ENCODE assay signal across 7 cellular contexts in the genomic region with DNA sequence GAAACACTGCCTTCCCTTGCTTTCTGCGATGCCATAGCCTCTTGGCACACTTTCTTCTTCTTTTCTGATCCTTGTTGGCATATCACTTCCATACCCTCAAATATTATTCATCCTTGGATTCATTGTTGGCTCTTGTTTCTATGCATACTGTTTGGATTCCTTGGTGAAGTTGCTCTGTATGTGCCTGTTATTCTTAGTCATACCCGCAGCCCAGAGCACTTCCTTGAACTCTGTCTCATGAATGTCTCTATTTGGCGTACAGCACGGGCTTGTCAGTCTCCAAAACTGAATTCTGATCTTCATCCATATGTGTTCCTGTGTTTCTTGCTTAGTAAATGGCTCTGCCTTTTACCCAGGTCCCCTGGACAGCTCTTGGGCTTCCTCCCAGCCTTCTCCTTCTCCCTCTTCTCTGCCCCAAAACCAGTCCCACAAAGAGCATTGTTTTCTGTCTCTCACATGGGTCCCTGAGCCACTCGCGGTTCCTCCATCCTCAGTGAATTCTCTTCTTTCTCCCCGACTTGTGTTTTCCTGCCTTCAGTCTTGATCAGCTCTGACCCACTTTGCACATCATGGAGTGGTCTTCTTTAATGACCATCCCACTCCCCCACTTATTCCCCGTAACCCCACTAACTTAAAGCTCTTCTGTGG. TPM values are rescaled to one million over a fixed set of nuclear protein-coding genes. Genes with fewer than 3 reads are reported as not detected.
DNase-seq lines count a peak whose midpoint lies in the region; TF ChIP-seq lines count a peak whose summit lies in the region.
"Not testable (repeated sequence)": the region's sequence is repeated elsewhere in the genome, so short reads cannot be mapped to it uniquely, and the experiment has no call there.

No MANE protein-coding gene starts in this region.

- H3K79me2 ChIP-seq in DOHH2 (ENCODE audit: control insufficient read depth, low read length); trophoblast cell (ENCODE audit: control insufficient read depth, insufficient read depth, low read length, poor library complexity): not testable (repeated sequence)

- H3K18ac ChIP-seq in trophoblast cell (ENCODE audit: low read length): not testable (repeated sequence)

- H4K91ac ChIP-seq in trophoblast cell (ENCODE audit: low read depth, low read length): not testable (repeated sequence)

- not testable (repeated sequence) for H3K79me1 ChIP-seq in trophoblast cell (ENCODE audit: low read length)

- H3K23ac ChIP-seq in trophoblast cell (ENCODE audit: low read length): not testable (repeated sequence)

- H3K9ac ChIP-seq in trophoblast cell (ENCODE audit: low read length): not testable (repeated sequence)

- not testable (repeated sequence) for H3K9me2 ChIP-seq in DOHH2 (replicated peaks; ENCODE audit: control insufficient read depth, low read length)

- H3K4me3 ChIP-seq in DOHH2 (ENCODE audit: low read length); astrocyte of the spinal cord (ENCODE audit: low read depth, low read length); esophagus (ENCODE audit: low read depth in 1 of 2, low read length in 2 of 2); trophoblast cell (ENCODE audit: low read depth, low read length): not testable (repeated sequence)
- H3K4me3 ChIP-seq in MG63: peak overlapping the region; percentile 17

- H2BK12ac ChIP-seq in trophoblast cell (ENCODE audit: low read length): not testable (repeated sequence)

- not testable (repeated sequence) for H3F3A ChIP-seq in DOHH2 (ENCODE audit: control insufficient read depth, insufficient read depth)

- not testable (repeated sequence) for H2BK5ac ChIP-seq in trophoblast cell (ENCODE audit: low read depth, low read length, poor library complexity)

- H3K4me2 ChIP-seq in DOHH2 (ENCODE audit: low read length): 0 out of 2 replicates have a peak overlapping the region, but pooled peaks have one; percentile 0
- not testable (repeated sequence) for H3K4me2 ChIP-seq in trophoblast cell (ENCODE audit: low read length)

- peak; percentile 88 for DNase-seq in MG63
- DNase-seq in RPMI7951 (ENCODE audit: low read depth): peak; percentile 64
- peak; percentile 41 for DNase-seq in astrocyte of the spinal cord (ENCODE audit: low read depth, low spot score)
- peak; percentile 62 for DNase-seq in iris pigment epithelial cell (ENCODE audit: low read depth)
- DNase-seq in trophoblast cell: peak; percentile 9 to 51

- not testable (repeated sequence) for H4K8ac ChIP-seq in trophoblast cell (ENCODE audit: low read depth, low read length)

- H4K20me1 ChIP-seq in DOHH2 (ENCODE audit: control insufficient read depth, insufficient read depth, low read depth, low read length): not testable (repeated sequence)

- H3K27ac ChIP-seq in DOHH2 (ENCODE audit: low read depth, low read length); trophoblast cell (ENCODE audit: low read depth, low read length): not testable (repeated sequence)
- peak overlapping the region; percentile 89 to 94 for H3K27ac ChIP-seq in esophagus (ENCODE audit: low read depth in 2 of 2, low read length in 1 of 2)

- not testable (repeated sequence) for H2AK5ac ChIP-seq in trophoblast cell (ENCODE audit: low read length)

- H2BK120ac ChIP-seq in trophoblast cell (ENCODE audit: insufficient read depth, low read length, poor library complexity): not testable (repeated sequence)

- not testable (repeated sequence) for H3K36me3 ChIP-seq in DOHH2 (ENCODE audit: control insufficient read depth, low read length); MG63; esophagus (ENCODE audit: control insufficient read depth in 2 of 2, insufficient read depth in 2 of 2, low read length in 1 of 2); trophoblast cell (ENCODE audit: control insufficient read depth in 1 of 2, insufficient read depth in 2 of 2, low read length in 2 of 2)

- 49 to 60% methylated on average over 8 of the region's 8 CpGs for WGBS in esophagus, 2 donors
- no CpG with 5 or more reads among the region's 8 CpGs for WGBS in trophoblast cell (ENCODE audit: extremely low coverage, insufficient coverage, insufficient read length)

- H2AFZ ChIP-seq in trophoblast cell (ENCODE audit: insufficient read depth, low read length, poor library complexity): not testable (repeated sequence)

- not testable (repeated sequence) for H4K12ac ChIP-seq in trophoblast cell (ENCODE audit: low read depth, low read length)

- not testable (repeated sequence) for H3K27me3 ChIP-seq in DOHH2 (ENCODE audit: control insufficient read depth, low read length); MG63; esophagus (ENCODE audit: control insufficient read depth in 1 of 2, insufficient read depth in 2 of 2, low read length in 2 of 2); trophoblast cell (ENCODE audit: insufficient read depth, low read length)

- H3K4me1 ChIP-seq in DOHH2 (ENCODE audit: control insufficient read depth, low read length): peaks cover 61% of the 10 kb centered on the region
- not testable (repeated sequence) for H3K4me1 ChIP-seq in esophagus (ENCODE audit: control insufficient read depth in 2 of 2, insufficient read depth in 2 of 2, low read length in 1 of 2); trophoblast cell (ENCODE audit: control insufficient read depth in 1 of 2, insufficient read depth in 2 of 2, low read length in 2 of 2)

- H3K9me3 ChIP-seq in DOHH2 (ENCODE audit: control insufficient read depth, insufficient read depth, low read length); MG63; esophagus (ENCODE audit: control insufficient read depth in 2 of 2, insufficient read depth in 1 of 2, low read depth in 1 of 2, low read length in 1 of 2); trophoblast cell (ENCODE audit: insufficient read depth, low read depth, low read length): not testable (repeated sequence)

- TF ChIP-seq CTCF in DOHH2 (IDR thresholded peaks at IDR 0.05; ENCODE audit: low read depth, low read length, poor library complexity, severe bottlenecking); astrocyte of the spinal cord (IDR thresholded peaks at IDR 0.05; ENCODE audit: low read depth, low read length): not testable (repeated sequence)

- not testable (repeated sequence) for H3K4ac ChIP-seq in trophoblast cell (ENCODE audit: low read depth, low read length)

- in situ Hi-C loops in astrocyte of the spinal cord (cut with HindIII; ENCODE audit: low sequenced_read_pairs): not testable (repeated sequence)

- H3K14ac ChIP-seq in trophoblast cell (ENCODE audit: low read length): not testable (repeated sequence)

RNA-seq across cellular contexts. Expression of gene SNX29, which starts 53.7 kb away (rescaled TPM):
- 7.1 and 35.6 TPM in 2 replicates for total RNA-seq in MG63 (2014; rRNA removed; shearing (Covaris generic); ENCODE audit: low replicate concordance)
- 4.9 and 9.9 TPM in 2 replicates for total RNA-seq in RPMI7951 (2014; rRNA removed; shearing (Covaris generic))
- polyA plus RNA-seq in esophagus: 1 to 10 TPM; 3.4 to 6.3 TPM
- 3.8 and 4.0 TPM in 2 replicates for polyA plus RNA-seq in trophoblast cell (2013)

Comparison
In these comparisons a context has a peak if more than half of its experiments do, and no peak if none do; other contexts are left out.
1. DNase-seq: peak in every context shown above with its lines; median percentile 88 in MG63; 64 in RPMI7951; 62 in iris pigment epithelial cell; 41 in astrocyte of the spinal cord; 30 in trophoblast cell.